In genomic region chr6:168718821-168719475, GRCh38 we compare ENCODE assay signal across 19 cellular contexts.
"Had no signal": no experiment of that assay in that cellular context is flagged by ENCODE, and none has a peak within 500 bp of the region (broad histone marks: within the 10 kb centered on the region; RNA-seq: fewer than 3 reads in every experiment).

No MANE protein-coding gene starts in this region.

- ATAC-seq: gastrocnemius medialis, heart right ventricle, left cardiac atrium, left lung, left ventricle myocardium superior, lower lobe of right lung, mucosa of descending colon had no signal

- H3K27me3 ChIP-seq: colonic mucosa, gastrocnemius medialis had no signal

- H3K4me1 ChIP-seq: colonic mucosa, esophagus squamous epithelium, gastrocnemius medialis, heart right ventricle, left lung, lower lobe of right lung had no signal

- H3K36me3 ChIP-seq: colonic mucosa, esophagus squamous epithelium, gastrocnemius medialis, heart right ventricle, left lung, lower lobe of right lung had no signal

- H3K27ac ChIP-seq: colonic mucosa, dorsolateral prefrontal cortex, esophagus squamous epithelium, gastrocnemius medialis, heart right ventricle, left lung, lower lobe of right lung had no signal

- DNase-seq: colonic mucosa; dermis blood vessel endothelial cell; dorsolateral prefrontal cortex; effector CD4-positive, alpha-beta T cell; effector memory CD4-positive, alpha-beta T cell; esophagus squamous epithelium; foreskin fibroblast; foreskin melanocyte; gastrocnemius medialis; glutamatergic neuron; heart right ventricle; hippocampal formation; left cardiac atrium; left ventricle myocardium superior; lower lobe of right lung; mesenchymal stem cell; mucosa of descending colon; naive B cell had no signal

- H3K4me3 ChIP-seq: colonic mucosa, dorsolateral prefrontal cortex, esophagus squamous epithelium, gastrocnemius medialis, heart right ventricle, left lung, lower lobe of right lung, mucosa of descending colon had no signal

- H3K9me3 ChIP-seq: colonic mucosa, esophagus squamous epithelium, gastrocnemius medialis, lower lobe of right lung, mucosa of descending colon had no signal
